In the genomic region with DNA sequence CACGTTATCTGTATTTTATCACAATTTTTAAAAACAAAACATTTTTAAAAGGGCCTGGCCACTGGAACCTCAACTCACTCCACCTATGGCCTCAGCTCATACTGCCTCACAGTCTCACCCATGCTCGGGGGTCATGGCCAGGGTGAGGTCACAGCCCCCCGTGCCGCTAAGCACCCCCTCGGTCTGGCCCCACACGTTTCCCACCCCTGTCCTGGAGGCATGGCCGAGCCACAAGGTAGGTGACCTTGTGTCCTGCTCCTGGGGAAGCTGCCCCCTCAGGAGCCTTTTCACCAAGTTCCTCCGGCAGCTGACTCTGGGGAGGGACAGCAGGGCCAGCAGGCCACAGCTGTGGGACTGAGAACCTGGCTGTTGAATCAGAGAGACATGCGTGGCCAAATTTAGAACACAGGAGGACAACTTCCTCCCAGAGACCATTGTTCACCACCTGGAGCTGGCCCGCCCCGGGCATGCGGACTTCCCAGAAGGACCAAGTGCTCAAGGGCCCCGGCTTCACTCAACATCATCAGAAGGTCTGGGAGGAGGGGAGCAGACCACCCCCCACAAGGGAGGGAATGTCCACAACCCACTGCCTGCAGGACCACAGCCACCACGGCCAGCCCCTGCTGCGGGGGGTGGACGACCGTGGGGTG, we compare ENCODE assay signal across 1 cellular context.
TF ChIP-seq lines count a peak whose summit lies in the region.

No MANE protein-coding gene starts in this region.

TF ChIP-seq in HepG2, 621 proteins besides CTCF, POLR2A, EP300 and RAD21 (continued from another document):
- TF ChIP-seq ZNF512 (CRISPR knock-in tag; IDR thresholded peaks at IDR 0.05), result no peak
- TF ChIP-seq SNAI1 (CRISPR knock-in tag; IDR thresholded peaks at IDR 0.05; ENCODE audit: borderline replicate concordance), result no peak
- TF ChIP-seq MTF2 (CRISPR knock-in tag; IDR thresholded peaks at IDR 0.05; ENCODE audit: borderline replicate concordance), result no peak
- no peak for TF ChIP-seq ZBTB38 (CRISPR knock-in tag; IDR thresholded peaks at IDR 0.05)
- no peak for TF ChIP-seq FOXA3 (CRISPR knock-in tag; IDR thresholded peaks at IDR 0.05)
- no peak for TF ChIP-seq PPARG (CRISPR knock-in tag; conservative IDR thresholded peaks at IDR 0.05)
- TF ChIP-seq, protein P1, sequence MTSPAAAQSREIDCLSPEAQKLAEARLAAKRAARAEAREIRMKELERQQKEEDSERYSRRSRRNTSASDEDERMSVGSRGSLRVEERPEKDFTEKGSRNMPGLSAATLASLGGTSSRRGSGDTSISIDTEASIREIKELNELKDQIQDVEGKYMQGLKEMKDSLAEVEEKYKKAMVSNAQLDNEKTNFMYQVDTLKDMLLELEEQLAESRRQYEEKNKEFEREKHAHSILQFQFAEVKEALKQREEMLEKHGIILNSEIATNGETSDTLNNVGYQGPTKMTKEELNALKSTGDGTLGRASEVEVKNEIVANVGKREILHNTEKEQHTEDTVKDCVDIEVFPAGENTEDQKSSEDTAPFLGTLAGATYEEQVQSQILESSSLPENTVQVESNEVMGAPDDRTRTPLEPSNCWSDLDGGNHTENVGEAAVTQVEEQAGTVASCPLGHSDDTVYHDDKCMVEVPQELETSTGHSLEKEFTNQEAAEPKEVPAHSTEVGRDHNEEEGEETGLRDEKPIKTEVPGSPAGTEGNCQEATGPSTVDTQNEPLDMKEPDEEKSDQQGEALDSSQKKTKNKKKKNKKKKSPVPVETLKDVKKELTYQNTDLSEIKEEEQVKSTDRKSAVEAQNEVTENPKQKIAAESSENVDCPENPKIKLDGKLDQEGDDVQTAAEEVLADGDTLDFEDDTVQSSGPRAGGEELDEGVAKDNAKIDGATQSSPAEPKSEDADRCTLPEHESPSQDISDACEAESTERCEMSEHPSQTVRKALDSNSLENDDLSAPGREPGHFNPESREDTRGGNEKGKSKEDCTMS (CRISPR knock-in tag; conservative IDR thresholded peaks at IDR 0.05), result no peak
- TF ChIP-seq MED8 (CRISPR knock-in tag; IDR thresholded peaks at IDR 0.05; ENCODE audit: insufficient replicate concordance), result no peak
- TF ChIP-seq ZNF615 (CRISPR knock-in tag; IDR thresholded peaks at IDR 0.05; ENCODE audit: borderline replicate concordance), result no peak
- TF ChIP-seq ZNF317 (CRISPR knock-in tag; IDR thresholded peaks at IDR 0.05), result no peak
- TF ChIP-seq SNAPC2 (CRISPR knock-in tag; IDR thresholded peaks at IDR 0.05), result no peak
- no peak for TF ChIP-seq GABPA (IDR thresholded peaks at IDR 0.05; ENCODE audit: low read depth, low read length)
- no peak for TF ChIP-seq GABPA (CRISPR knock-in tag; IDR thresholded peaks at IDR 0.05; ENCODE audit: low read depth)
- TF ChIP-seq RFX3 (CRISPR knock-in tag; IDR thresholded peaks at IDR 0.05), result no peak
- no peak for TF ChIP-seq MAFG (CRISPR knock-in tag; IDR thresholded peaks at IDR 0.05)
- TF ChIP-seq BHLHE40 (IDR thresholded peaks at IDR 0.05; ENCODE audit: low read length), result no peak
- TF ChIP-seq, protein P2, sequence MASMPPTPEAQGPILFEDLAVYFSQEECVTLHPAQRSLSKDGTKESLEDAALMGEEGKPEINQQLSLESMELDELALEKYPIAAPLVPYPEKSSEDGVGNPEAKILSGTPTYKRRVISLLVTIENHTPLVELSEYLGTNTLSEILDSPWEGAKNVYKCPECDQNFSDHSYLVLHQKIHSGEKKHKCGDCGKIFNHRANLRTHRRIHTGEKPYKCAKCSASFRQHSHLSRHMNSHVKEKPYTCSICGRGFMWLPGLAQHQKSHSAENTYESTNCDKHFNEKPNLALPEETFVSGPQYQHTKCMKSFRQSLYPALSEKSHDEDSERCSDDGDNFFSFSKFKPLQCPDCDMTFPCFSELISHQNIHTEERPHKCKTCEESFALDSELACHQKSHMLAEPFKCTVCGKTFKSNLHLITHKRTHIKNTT (CRISPR knock-in tag; IDR thresholded peaks at IDR 0.05), result no peak
